ENCODE assay signal across 8 cellular contexts in genomic region chr9:37037137-37037743, GRCh38. TPM values are rescaled to one million over a fixed set of nuclear protein-coding genes. Genes with fewer than 3 reads are reported as not detected.
DNase-seq lines count a peak whose midpoint lies in the region; ATAC-seq lines count a peak whose summit lies in the region.

No MANE protein-coding gene starts in this region.

- ATAC-seq in HG02623 (IDR thresholded peaks at IDR 0.05; ENCODE audit: unreplicated experiment) (peak; percentile 12), HG03520 (IDR thresholded peaks at IDR 0.05; ENCODE audit: unreplicated experiment) (no peak), GM18870 (IDR thresholded peaks at IDR 0.05; ENCODE audit: unreplicated experiment) (no peak)
- ATAC-seq in activated T-helper 17 cell treated with anti-CD3 and anti-CD28 coated beads, Interleukin-2, amount 50 U/mL, for 72 hours (replicated peaks), result peak; percentile 57
- peak; percentile 55 for ATAC-seq in stimulated activated effector memory CD8-positive, alpha-beta T cell treated with anti-CD3 and anti-CD28 coated beads, Interleukin-12 subunit alpha, Interleukin-12 subunit beta, amount 100 ng/mL, for 72 hours

- H3K4me1 Mint-ChIP-seq in CD4-positive, alpha-beta memory T cell, result peaks cover 18 to 48% (median 30%) of the 10 kb centered on the region in 4 donors
- peaks cover 14% of the 10 kb centered on the region for H3K4me1 Mint-ChIP-seq in activated T-helper 17 cell treated with anti-CD3 and anti-CD28 coated beads, Interleukin-2, amount 50 U/mL, for 72 hours
- H3K4me1 Mint-ChIP-seq in stimulated activated effector memory CD8-positive, alpha-beta T cell treated with anti-CD3 and anti-CD28 coated beads, Interleukin-12 subunit alpha, Interleukin-12 subunit beta, amount 100 ng/mL, for 72 hours, result peaks cover 35% of the 10 kb centered on the region

- peak overlapping the region; percentile 84 to 94 (median 90) for H3K4me3 Mint-ChIP-seq in CD4-positive, alpha-beta memory T cell
- peak overlapping the region; percentile 96 for H3K4me3 Mint-ChIP-seq in activated T-helper 17 cell treated with anti-CD3 and anti-CD28 coated beads, Interleukin-2, amount 50 U/mL, for 72 hours
- peak overlapping the region; percentile 78 for H3K4me3 Mint-ChIP-seq in stimulated activated effector memory CD8-positive, alpha-beta T cell treated with anti-CD3 and anti-CD28 coated beads, Interleukin-12 subunit alpha, Interleukin-12 subunit beta, amount 100 ng/mL, for 72 hours

- peaks cover 54 to 67% of the 10 kb centered on the region in 2 donors for H3K27me3 Mint-ChIP-seq in CD4-positive, alpha-beta memory T cell
- H3K27me3 Mint-ChIP-seq in activated T-helper 17 cell treated with anti-CD3 and anti-CD28 coated beads, Interleukin-2, amount 50 U/mL, for 72 hours, result peaks cover 69% of the 10 kb centered on the region

- intact Hi-C loops in CD4-positive, alpha-beta memory T cell (cut with micrococcal nuclease), result loop anchor here (1.0 kb wide), 2 partner anchors 10 to 42 kb away; no protein-coding TSS in a partner anchor

- no peaks in the 10 kb centered on the region for H3K9me3 ChIP-seq in CD4-positive, alpha-beta memory T cell (ENCODE audit: control insufficient read depth in 1 of 2, low read length in 2 of 2)
- H3K9me3 ChIP-seq in iPS-20b (ENCODE audit: insufficient read depth, low read depth, low read length), result no peaks in the 10 kb centered on the region

- POLR2A ChIA-PET in CD4-positive, alpha-beta memory T cell (lab: Charles Lee; ENCODE audit: partially characterized antibody), result interaction anchor here (0.6 to 1.7 kb wide), 8 partner anchors 9 to 428 kb away, joined by 3 to 7 read pairs (median 4); partner anchors contain the start of genes ZBTB5 and ZCCHC7

- no peak overlapping the region for H3K27ac ChIP-seq in CD4-positive, alpha-beta memory T cell (ENCODE audit: low read depth, low read length)
- no peak overlapping the region for H3K27ac ChIP-seq in iPS-20b (ENCODE audit: low read length)

- H3K36me3 Mint-ChIP-seq in CD4-positive, alpha-beta memory T cell, result peaks cover 0 to 5% of the 10 kb centered on the region in 2 donors
- H3K36me3 Mint-ChIP-seq in activated T-helper 17 cell treated with anti-CD3 and anti-CD28 coated beads, Interleukin-2, amount 50 U/mL, for 72 hours (ENCODE audit: low read depth), result peaks cover 16% of the 10 kb centered on the region
- H3K36me3 Mint-ChIP-seq in stimulated activated effector memory CD8-positive, alpha-beta T cell treated with anti-CD3 and anti-CD28 coated beads, Interleukin-12 subunit alpha, Interleukin-12 subunit beta, amount 100 ng/mL, for 72 hours, result peaks cover 11% of the 10 kb centered on the region

- H3K9ac ChIP-seq in iPS-20b (ENCODE audit: low read depth, low read length), result no peak overlapping the region; the same call in 1 of the 2 replicates

- peak overlapping the region; percentile 69 to 74 for H3K4me3 ChIP-seq in CD4-positive, alpha-beta memory T cell (ENCODE audit: low read length in 2 of 2)
- H3K4me3 ChIP-seq in iPS-20b (ENCODE audit: low read length), result peak overlapping the region; percentile 75

- peak in 2 of 5 donors; percentile 40 to 48 for DNase-seq in CD4-positive, alpha-beta memory T cell
- DNase-seq in stimulated activated effector memory CD8-positive, alpha-beta T cell treated with anti-CD3 and anti-CD28 coated beads, Interleukin-12 subunit alpha, Interleukin-12 subunit beta, amount 100 ng/mL, for 72 hours (ENCODE audit: low spot score in 2 of 2), result peak in 1 of 2 donors; percentile 70
- no peak for DNase-seq in activated effector memory CD4-positive, alpha-beta T cell treated with anti-CD3 and anti-CD28 coated beads, Interleukin-2, amount 50 U/mL, for 16 hours

- H3K4me1 ChIP-seq in CD4-positive, alpha-beta memory T cell (ENCODE audit: insufficient read depth, low read length), result peaks cover 47% of the 10 kb centered on the region
- peaks cover 16% of the 10 kb centered on the region for H3K4me1 ChIP-seq in iPS-20b (ENCODE audit: insufficient read depth, low read length)

- peaks cover 62% of the 10 kb centered on the region for H3K27me3 ChIP-seq in CD4-positive, alpha-beta memory T cell (ENCODE audit: insufficient read depth, low read length)
- H3K27me3 ChIP-seq in iPS-20b (ENCODE audit: insufficient read depth, low read length), result peaks cover 100% of the 10 kb centered on the region

- CTCF ChIA-PET in CD4-positive, alpha-beta memory T cell (lab: Charles Lee; ENCODE audit: partially characterized antibody), result interaction anchor here (1.0 to 1.4 kb wide), 3 partner anchors 39 to 110 kb away, joined by 3 read pairs; no protein-coding TSS in a partner anchor

- H3K9me3 Mint-ChIP-seq in CD4-positive, alpha-beta memory T cell, result peaks cover 0 to 11% (median 4%) of the 10 kb centered on the region in 8 donors
- no peaks in the 10 kb centered on the region for H3K9me3 Mint-ChIP-seq in activated T-helper 17 cell treated with anti-CD3 and anti-CD28 coated beads, Interleukin-2, amount 50 U/mL, for 72 hours
- H3K9me3 Mint-ChIP-seq in stimulated activated effector memory CD8-positive, alpha-beta T cell treated with anti-CD3 and anti-CD28 coated beads, Interleukin-12 subunit alpha, Interleukin-12 subunit beta, amount 100 ng/mL, for 72 hours, result no peaks in the 10 kb centered on the region

- H3K36me3 ChIP-seq in CD4-positive, alpha-beta memory T cell (ENCODE audit: insufficient read depth, low read length), result no peaks in the 10 kb centered on the region
- no peaks in the 10 kb centered on the region for H3K36me3 ChIP-seq in iPS-20b (ENCODE audit: insufficient read depth, low read depth, low read length)

- peak overlapping the region in 5 of 7 donors; percentile 5 to 86 (median 28) for H3K27ac Mint-ChIP-seq in CD4-positive, alpha-beta memory T cell
- peak overlapping the region; percentile 73 for H3K27ac Mint-ChIP-seq in activated T-helper 17 cell treated with anti-CD3 and anti-CD28 coated beads, Interleukin-2, amount 50 U/mL, for 72 hours
- H3K27ac Mint-ChIP-seq in stimulated activated effector memory CD8-positive, alpha-beta T cell treated with anti-CD3 and anti-CD28 coated beads, Interleukin-12 subunit alpha, Interleukin-12 subunit beta, amount 100 ng/mL, for 72 hours, result peak overlapping the region; percentile 41

RNA-seq across cellular contexts. Expression of gene PAX5, which starts 3.2 kb away (rescaled TPM):
- not detected for total RNA-seq in CD4-positive, alpha-beta memory T cell
- under 1 TPM in 1 of 2 donors, not detected in 1; 0.32 TPM for polyA plus RNA-seq in CD4-positive, alpha-beta memory T cell
- under 1 TPM; 0.30 to 0.66 TPM for total RNA-seq in activated T-helper 17 cell treated with anti-CD3 and anti-CD28 coated beads, Interleukin-2, amount 50 U/mL, for 72 hours

Comparison
In these comparisons a context has a peak if more than half of its experiments do, and no peak if none do; other contexts are left out.
1. ATAC-seq: peak in HG02623 (single experiment), activated T-helper 17 cell treated with anti-CD3 and anti-CD28 coated beads, Interleukin-2, amount 50 U/mL, for 72 hours (single experiment) and stimulated activated effector memory CD8-positive, alpha-beta T cell treated with anti-CD3 and anti-CD28 coated beads, Interleukin-12 subunit alpha, Interleukin-12 subunit beta, amount 100 ng/mL, for 72 hours (single experiment); none in HG03520 (single experiment) and GM18870 (single experiment).
2. Peak in every context shown above with its lines, with median percentiles within 50 percentile points of each other: H3K27ac Mint-ChIP-seq and H3K4me3 Mint-ChIP-seq.